ENCODE assay signal across 8 cellular contexts in the genomic region with DNA sequence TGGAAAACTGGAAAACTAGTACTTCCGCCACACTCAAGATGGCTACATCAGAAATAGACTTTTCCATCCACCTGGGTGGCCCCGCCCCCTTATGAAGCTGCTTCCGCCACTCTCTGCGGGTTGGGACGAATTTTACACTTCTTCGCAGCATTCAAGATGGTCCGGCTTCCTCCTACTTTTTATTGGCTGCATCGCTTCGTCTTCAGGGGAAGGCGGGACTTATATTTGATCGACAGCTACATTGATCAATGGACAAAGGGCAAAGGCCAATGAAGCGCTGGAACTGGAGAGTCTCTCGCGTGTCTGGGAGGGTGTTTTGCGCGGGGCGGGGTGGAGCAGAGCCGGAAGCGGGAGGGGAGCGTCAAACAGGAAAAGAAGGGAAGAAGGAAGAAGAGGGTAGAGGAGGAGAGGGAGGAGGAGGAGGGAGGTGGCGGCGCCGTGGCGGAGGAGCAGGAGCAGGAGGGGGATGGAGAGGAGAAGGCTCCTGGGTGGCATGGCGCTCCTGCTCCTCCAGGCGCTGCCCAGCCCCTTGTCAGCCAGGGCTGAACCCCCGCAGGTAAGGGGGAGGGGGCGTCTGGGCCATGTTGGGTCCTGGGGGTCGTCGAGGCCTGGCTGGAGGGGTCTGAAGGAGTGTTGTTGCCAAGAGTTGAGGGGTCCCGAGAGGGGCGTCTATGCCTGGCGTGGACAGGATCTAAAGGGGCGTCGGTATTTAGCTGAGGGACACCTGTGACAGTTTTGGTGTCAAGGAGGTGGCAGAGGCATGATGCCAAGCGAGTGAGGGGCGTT.
A peak's percentile ranks its signal among the peaks of the same experiment; 100 is the strongest.
DNase-seq lines count a peak whose midpoint lies in the region; ATAC-seq, FAIRE-seq and TF ChIP-seq lines count a peak whose summit lies in the region.

WBP1L (plus strand) TSS at position 361 of the 786 bp plus-strand sequence; CDS start at position 467, 106 bp downstream.

- ATAC-seq in GM19035 (IDR thresholded peaks at IDR 0.05; ENCODE audit: unreplicated experiment): peak; percentile 98
- peak; percentile 98 for ATAC-seq in HG03354 (IDR thresholded peaks at IDR 0.05; ENCODE audit: poor library complexity, severe bottlenecking, unreplicated experiment)
- ATAC-seq in activated CD4-positive, CD25-positive, alpha-beta regulatory T cell treated with anti-CD3 and anti-CD28 coated beads, Interleukin-2, amount 50 U/mL, for 24 hours: peak; percentile 97

- no peak for TF ChIP-seq CTCF in AG10803 (conservative IDR thresholded peaks at IDR 0.05; ENCODE audit: low read length)

- FAIRE-seq in islet of Langerhans (lab: Jason Lieb, UNC): peak; percentile 97

- DNase-seq in AG10803 (ENCODE audit: low read depth) (peak; percentile 100), NCI-H446 treated with DMSO at 0.1 percent for 48 hours (lab: John Stamatoyannopoulos, UW) (peak; percentile 95), cerebellar cortex (ENCODE audit: low spot score) (peak; percentile 100)
- DNase-seq in stimulated activated CD4-positive, alpha-beta T cell treated with anti-CD3 and anti-CD28 coated beads, Interleukin-12 subunit alpha, Interleukin-12 subunit beta, amount 100 ng/mL, for 4 hours: peak; percentile 86

- H3K4me3 ChIP-seq in AG10803 (ENCODE audit: low read length): peak within 1 kb of the TSS; percentile 100

Comparison
In these comparisons a context has a peak if more than half of its experiments do, and no peak if none do; other contexts are left out.
1. Peak in every context shown above with its lines: DNase-seq, ATAC-seq and H3K4me3 ChIP-seq.